In genomic region chr22:38506118-38506962, GRCh38 we compare ENCODE assay signal across 8 cellular contexts. TPM values are rescaled to one million over a fixed set of nuclear protein-coding genes. Genes with fewer than 3 reads are reported as not detected.
DNase-seq lines count a peak whose midpoint lies in the region; ATAC-seq and TF ChIP-seq lines count a peak whose summit lies in the region.

TSS of gene DDX17 (minus strand) at chr22:38506311.

- POLR2A ChIA-PET in CD8-positive, alpha-beta memory T cell (lab: Charles Lee), result no interaction called here

- no peaks in the 10 kb centered on the region for H3K9me3 ChIP-seq in CD8-positive, alpha-beta memory T cell (ENCODE audit: low read length)
- no peaks in the 10 kb centered on the region for H3K9me3 ChIP-seq in lung (ENCODE audit: control insufficient read depth in 2 of 2, insufficient read depth in 1 of 2, low read length in 1 of 2)

- H3K4me3 ChIP-seq in CD8-positive, alpha-beta memory T cell (ENCODE audit: low read length), result peak within 1 kb of the TSS; percentile 87
- peak within 1 kb of the TSS; percentile 93 for H3K4me3 ChIP-seq in lung

- peaks cover 0 to 1% (median 0%) of the 10 kb centered on the region in 5 donors for H3K9me3 Mint-ChIP-seq in CD8-positive, alpha-beta memory T cell

- H3K36me3 Mint-ChIP-seq in CD8-positive, alpha-beta memory T cell, result peaks cover 4 to 45% (median 10%) of the 10 kb centered on the region in 3 donors

- H3K27me3 Mint-ChIP-seq in CD8-positive, alpha-beta memory T cell, result peaks cover 0 to 12% of the 10 kb centered on the region in 2 donors

- CTCF ChIA-PET in CD8-positive, alpha-beta memory T cell (lab: Charles Lee), result no interaction called here

- peaks cover 36% of the 10 kb centered on the region for H3K4me1 ChIP-seq in CD8-positive, alpha-beta memory T cell (ENCODE audit: insufficient read depth, low read length)
- H3K4me1 ChIP-seq in lung (ENCODE audit: control insufficient read depth in 2 of 2, insufficient read depth in 2 of 2, low read length in 2 of 2), result peaks cover 3 to 10% of the 10 kb centered on the region in 2 donors

- H3K27me3 ChIP-seq in CD8-positive, alpha-beta memory T cell (ENCODE audit: insufficient read depth, low read length, poor library complexity, severe bottlenecking), result no peaks in the 10 kb centered on the region
- no peaks in the 10 kb centered on the region for H3K27me3 ChIP-seq in lung (ENCODE audit: control insufficient read depth, insufficient read depth)

- ATAC-seq in GM19468 (IDR thresholded peaks at IDR 0.05; ENCODE audit: extremely low read depth, unreplicated experiment) (peak; percentile 67), lung (ENCODE audit: insufficient read depth, low FRiP score) (peak; percentile 87)

- peak within 1 kb of the TSS; percentile 99 to 100 (median 99) for H3K4me3 Mint-ChIP-seq in CD8-positive, alpha-beta memory T cell

- H3K27ac Mint-ChIP-seq in CD8-positive, alpha-beta memory T cell, result peak within 1 kb of the TSS; percentile 99 to 100 (median 100)

- peak within 1 kb of the TSS; percentile 98 for H3K27ac ChIP-seq in CD8-positive, alpha-beta memory T cell (ENCODE audit: low read depth, low read length)
- peak within 1 kb of the TSS; percentile 100 for H3K27ac ChIP-seq in lung (ENCODE audit: low read depth in 1 of 2, low read length in 1 of 2)

- DNase-seq in CD8-positive, alpha-beta memory T cell, result peak; percentile 86 to 96 (median 95)
- DNase-seq in HS-5 (ENCODE audit: low read depth) (peak; percentile 94), lung (ENCODE audit: low spot score) (peak; percentile 96)
- DNase-seq in NK-92 treated with Interleukin-12 subunit alpha and Interleukin-12 subunit beta, amount 100 ng/mL, for 24 hours (lab: John Stamatoyannopoulos, UW), result peak; percentile 81
- peak; percentile 98 for DNase-seq in activated CD8-positive, alpha-beta memory T cell treated with anti-CD3 and anti-CD28 coated beads for 24 hours
- peak; percentile 93 for DNase-seq in effector CD8-positive, alpha-beta T cell (lab: John Stamatoyannopoulos, UW)
- DNase-seq in stimulated activated CD4-positive, alpha-beta T cell treated with anti-CD3 and anti-CD28 coated beads, TNF-alpha, amount 100 ng/mL, for 4 hours (ENCODE audit: low read depth in 3 of 3), result peak; percentile 89 to 91 (median 90)

- no peak for TF ChIP-seq CTCF in lung (IDR thresholded peaks at IDR 0.05; ENCODE audit: control extremely low read depth, extremely low read depth)

- WGBS in lung, 2 donors, result 0 to 1% methylated on average over 77 to 83 of the region's 83 CpGs

- H3K4me1 Mint-ChIP-seq in CD8-positive, alpha-beta memory T cell, result peaks cover 50 to 52% (median 51%) of the 10 kb centered on the region in 3 donors

- H3K36me3 ChIP-seq in CD8-positive, alpha-beta memory T cell (ENCODE audit: insufficient read depth, low read length), result peaks cover 5% of the 10 kb centered on the region
- peaks cover 0 to 4% of the 10 kb centered on the region in 2 donors for H3K36me3 ChIP-seq in lung (ENCODE audit: control insufficient read depth in 2 of 2, insufficient read depth in 2 of 2, low read length in 2 of 2)

RNA-seq across cellular contexts. Expression of gene DDX17, which starts in this region (rescaled TPM):
- total RNA-seq in CD8-positive, alpha-beta memory T cell, result 100 to 1,000 TPM; 358 to 369 TPM
- polyA plus RNA-seq in CD8-positive, alpha-beta memory T cell, result 41.4 TPM
- total RNA-seq in lung, result 1,000 to 10,000 TPM in 1 of 2 donors, 100 to 1,000 TPM in 1; 373 to 1,771 TPM
- polyA plus RNA-seq in lung, result 100 to 1,000 TPM; 141 to 151 TPM

Comparison
In these comparisons a context has a peak if more than half of its experiments do, and no peak if none do; other contexts are left out.
1. Peak in every context shown above with its lines: DNase-seq, ATAC-seq, H3K4me3 ChIP-seq and H3K27ac ChIP-seq.